In the genomic region with DNA sequence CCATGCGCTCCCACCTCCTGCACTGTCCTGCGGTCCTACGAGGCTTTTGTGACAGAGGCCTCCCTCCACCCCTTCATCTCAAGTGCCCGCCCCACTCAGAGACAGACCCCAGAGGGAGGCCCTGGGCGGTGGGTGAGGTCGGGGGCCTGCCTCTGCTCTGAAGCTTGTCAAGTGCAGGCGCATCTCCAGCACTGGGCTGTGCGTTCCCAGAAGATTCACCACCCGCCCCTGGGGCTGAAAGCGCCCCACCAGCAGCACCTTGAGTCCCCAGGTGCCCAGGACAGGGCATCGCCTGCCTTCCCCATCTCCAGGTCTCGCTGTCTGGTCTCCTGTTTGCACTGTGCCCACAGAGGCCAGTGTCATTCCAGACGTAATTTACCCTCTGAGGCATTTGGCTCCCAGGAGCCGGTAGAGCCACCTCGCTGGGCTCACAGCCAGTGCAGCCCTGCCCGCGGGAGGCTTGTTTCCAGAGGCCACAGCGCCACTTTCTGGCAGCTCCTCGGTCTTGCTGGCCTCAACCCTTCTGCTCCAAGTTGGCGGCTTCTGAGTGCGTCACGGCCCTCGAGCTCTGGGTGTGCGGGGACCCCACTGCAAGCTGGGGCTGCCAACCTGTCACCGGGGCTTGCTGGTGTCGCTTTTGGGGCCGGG, we compare ENCODE assay signal across 11 cellular contexts.
A peak's percentile ranks its signal among the peaks of the same experiment; 100 is the strongest.
DNase-seq lines count a peak whose midpoint lies in the region; ATAC-seq and TF ChIP-seq lines count a peak whose summit lies in the region.
"Had no signal": no experiment of that assay in that cellular context is flagged by ENCODE, and none has a peak within 500 bp of the region (broad histone marks: within the 10 kb centered on the region; RNA-seq: fewer than 3 reads in every experiment).

No MANE protein-coding gene starts in this region.

- no peak overlapping the region for H3K27ac Mint-ChIP-seq in WTC11

- CTCF ChIA-PET in WTC11 (lab: Charles Lee): interaction anchor here (0.6 to 4.7 kb wide), 15 partner anchors 12 to 623 kb away, joined by 3 to 43 read pairs (median 3); a partner anchor contains a TSS

- no peak for TF ChIP-seq CTCF in WTC11 (IDR thresholded peaks at IDR 0.05)

- no peaks in the 10 kb centered on the region for H3K4me1 Mint-ChIP-seq in WTC11

- POLR2A ChIA-PET in WTC11 (lab: Charles Lee): no interaction called here

- DNase-seq in Daoy (ENCODE audit: low read depth) (peak; percentile 84), LoVo (ENCODE audit: low spot score) (peak; percentile 5), WTC11 (ENCODE audit: low spot score) (peak; percentile 77), iPS DF 19.7 (ENCODE audit: low read depth, low spot score) (peak; percentile 35), midbrain (lab: John Stamatoyannopoulos, UW) (no peak), foreskin melanocyte (no peak)
- DNase-seq: activated gamma-delta T cell treated with Interleukin-2 at 50 U/mL for 16 hours; stimulated activated CD4-positive, alpha-beta T cell treated with anti-CD3 and anti-CD28 coated beads, Interleukin-4, amount 100 ng/mL, for 1 hour had no signal

- ATAC-seq in WTC11 (peak; percentile 92), GM19397 (IDR thresholded peaks at IDR 0.05; ENCODE audit: unreplicated experiment) (no peak), GM21786 (IDR thresholded peaks at IDR 0.05; ENCODE audit: unreplicated experiment) (no peak)
- ATAC-seq: mucosa of descending colon had no signal

- peaks cover 12% of the 10 kb centered on the region for H3K9me3 Mint-ChIP-seq in WTC11

- H3K27me3 Mint-ChIP-seq in WTC11 (ENCODE audit: low read depth): peaks cover 3% of the 10 kb centered on the region

- H3K36me3 Mint-ChIP-seq in WTC11: peaks cover 6% of the 10 kb centered on the region

- no peak overlapping the region for H3K4me3 Mint-ChIP-seq in WTC11

TF ChIP-seq in WTC11, 78 proteins besides CTCF, POLR2A, EP300 and RAD21:
- TF ChIP-seq, protein P1, sequence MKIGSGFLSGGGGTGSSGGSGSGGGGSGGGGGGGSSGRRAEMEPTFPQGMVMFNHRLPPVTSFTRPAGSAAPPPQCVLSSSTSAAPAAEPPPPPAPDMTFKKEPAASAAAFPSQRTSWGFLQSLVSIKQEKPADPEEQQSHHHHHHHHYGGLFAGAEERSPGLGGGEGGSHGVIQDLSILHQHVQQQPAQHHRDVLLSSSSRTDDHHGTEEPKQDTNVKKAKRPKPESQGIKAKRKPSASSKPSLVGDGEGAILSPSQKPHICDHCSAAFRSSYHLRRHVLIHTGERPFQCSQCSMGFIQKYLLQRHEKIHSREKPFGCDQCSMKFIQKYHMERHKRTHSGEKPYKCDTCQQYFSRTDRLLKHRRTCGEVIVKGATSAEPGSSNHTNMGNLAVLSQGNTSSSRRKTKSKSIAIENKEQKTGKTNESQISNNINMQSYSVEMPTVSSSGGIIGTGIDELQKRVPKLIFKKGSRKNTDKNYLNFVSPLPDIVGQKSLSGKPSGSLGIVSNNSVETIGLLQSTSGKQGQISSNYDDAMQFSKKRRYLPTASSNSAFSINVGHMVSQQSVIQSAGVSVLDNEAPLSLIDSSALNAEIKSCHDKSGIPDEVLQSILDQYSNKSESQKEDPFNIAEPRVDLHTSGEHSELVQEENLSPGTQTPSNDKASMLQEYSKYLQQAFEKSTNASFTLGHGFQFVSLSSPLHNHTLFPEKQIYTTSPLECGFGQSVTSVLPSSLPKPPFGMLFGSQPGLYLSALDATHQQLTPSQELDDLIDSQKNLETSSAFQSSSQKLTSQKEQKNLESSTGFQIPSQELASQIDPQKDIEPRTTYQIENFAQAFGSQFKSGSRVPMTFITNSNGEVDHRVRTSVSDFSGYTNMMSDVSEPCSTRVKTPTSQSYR (CRISPR knock-in tag; IDR thresholded peaks at IDR 0.05): no peak
- no peak for TF ChIP-seq MYBL2 (CRISPR knock-in tag; IDR thresholded peaks at IDR 0.05)
- TF ChIP-seq FOXP1 (CRISPR knock-in tag; IDR thresholded peaks at IDR 0.05; ENCODE audit: borderline replicate concordance): no peak
- TF ChIP-seq ELF4 (CRISPR knock-in tag; IDR thresholded peaks at IDR 0.05; ENCODE audit: low read depth): no peak
- TF ChIP-seq GTF2I (CRISPR knock-in tag; conservative IDR thresholded peaks at IDR 0.05): no peak
- TF ChIP-seq ZNF232 (CRISPR knock-in tag; IDR thresholded peaks at IDR 0.05): no peak

Comparison
In these comparisons a context has a peak if more than half of its experiments do, and no peak if none do; other contexts are left out.
1. DNase-seq: peak in Daoy (single experiment), LoVo (single experiment), WTC11 (single experiment) and iPS DF 19.7 (single experiment); none in midbrain (single experiment) and foreskin melanocyte (single experiment).